In the genomic region with DNA sequence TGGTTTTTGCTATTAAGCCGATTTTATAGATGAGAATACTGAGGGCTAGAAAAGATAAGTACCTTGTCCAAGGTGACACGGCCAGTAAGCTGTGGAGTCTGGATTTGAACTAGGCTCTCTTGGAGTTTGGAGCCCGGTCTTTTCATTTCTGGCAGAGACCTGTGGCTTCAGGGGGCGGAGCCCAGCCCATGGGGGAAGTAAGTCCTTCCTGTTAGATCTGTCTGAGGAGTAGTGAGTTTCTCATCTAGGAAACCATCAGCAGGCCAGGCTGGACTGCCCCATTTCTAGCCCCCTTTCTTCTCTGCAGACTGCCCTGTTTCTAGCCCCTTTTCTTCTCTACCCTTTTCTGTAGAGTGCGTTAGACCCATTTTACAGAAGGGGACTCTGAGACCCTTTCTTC, we compare ENCODE assay signal across 8 cellular contexts. TPM values are rescaled to one million over a fixed set of nuclear protein-coding genes. Genes with fewer than 3 reads are reported as not detected.
DNase-seq lines count a peak whose midpoint lies in the region; ATAC-seq lines count a peak whose summit lies in the region.

No MANE protein-coding gene starts in this region.

- peak overlapping the region; percentile 83 for H3K27ac Mint-ChIP-seq in stimulated activated memory B cell treated with anti-CD40 and anti-IgM and Interleukin-4, amounts not matched to agents 10 μg/mL and 1 μg/mL and 100 μg/mL, for 72 hours

- H3K4me1 Mint-ChIP-seq in stimulated activated memory B cell treated with anti-CD40 and anti-IgM and Interleukin-4, amounts not matched to agents 10 μg/mL and 1 μg/mL and 100 μg/mL, for 72 hours, result peaks cover 32% of the 10 kb centered on the region

- no peaks in the 10 kb centered on the region for H3K36me3 Mint-ChIP-seq in stimulated activated memory B cell treated with anti-CD40 and anti-IgM and Interleukin-4, amounts not matched to agents 10 μg/mL and 1 μg/mL and 100 μg/mL, for 72 hours

- peak overlapping the region; percentile 87 for H3K4me3 Mint-ChIP-seq in stimulated activated memory B cell treated with anti-CD40 and anti-IgM and Interleukin-4, amounts not matched to agents 10 μg/mL and 1 μg/mL and 100 μg/mL, for 72 hours

- DNase-seq in NCI-H82 (lab: John Stamatoyannopoulos, UW) (peak; percentile 26), NCI-H82 treated with DMSO at 0.1 percent for 48 hours (lab: John Stamatoyannopoulos, UW; ENCODE audit: unreplicated experiment) (no peak), NOMO-1 (lab: John Stamatoyannopoulos, UW; ENCODE audit: unreplicated experiment in 2 of 2) (peak; percentile 63 to 77), GM19238 (ENCODE audit: insufficient read length, low spot score) (no peak), inferior parietal cortex (ENCODE audit: extremely low spot score) (no peak), DMS114 treated with DMSO at 0.1 percent for 48 hours (lab: John Stamatoyannopoulos, UW; ENCODE audit: unreplicated experiment) (no peak)

- peak; percentile 8 for ATAC-seq in esophagus mucosa
- peak; percentile 58 for ATAC-seq in stimulated activated memory B cell treated with anti-CD40 and anti-IgM and Interleukin-4, amounts not matched to agents 10 μg/mL and 1 μg/mL and 100 μg/mL, for 72 hours

- H3K9me3 Mint-ChIP-seq in stimulated activated memory B cell treated with anti-CD40 and anti-IgM and Interleukin-4, amounts not matched to agents 10 μg/mL and 1 μg/mL and 100 μg/mL, for 72 hours, result no peaks in the 10 kb centered on the region

- H3K27me3 Mint-ChIP-seq in stimulated activated memory B cell treated with anti-CD40 and anti-IgM and Interleukin-4, amounts not matched to agents 10 μg/mL and 1 μg/mL and 100 μg/mL, for 72 hours, result no peaks in the 10 kb centered on the region

RNA-seq across cellular contexts. Expression of a gene that starts 0.5 kb away (rescaled TPM):
- 29.9 TPM for total RNA-seq in esophagus mucosa

Comparison
In these comparisons a context has a peak if more than half of its experiments do, and no peak if none do; other contexts are left out.
1. DNase-seq: peak in NCI-H82 (single experiment) and NOMO-1 (2 of 2); none in NCI-H82 treated with DMSO at 0.1 percent for 48 hours (single experiment), GM19238 (single experiment), inferior parietal cortex (single experiment) and DMS114 treated with DMSO at 0.1 percent for 48 hours (single experiment).